ENCODE assay signal across 6 cellular contexts in genomic region chr2:114769991-114770390, GRCh38.
"Had no signal": no experiment of that assay in that cellular context is flagged by ENCODE, and none has a peak within 500 bp of the region (broad histone marks: within the 10 kb centered on the region; RNA-seq: fewer than 3 reads in every experiment).

No MANE protein-coding gene starts in this region.

- H3K9ac ChIP-seq: GM23248 had no signal

- ATAC-seq: K562 had no signal

- DNase-seq: GM23248, HCEC 1CT, IMR-90, KG1 had no signal

- H3K27ac ChIP-seq: GM23248, HL-60 had no signal

- H3K4me3 ChIP-seq: GM23248, K562 had no signal
